In the genomic region with DNA sequence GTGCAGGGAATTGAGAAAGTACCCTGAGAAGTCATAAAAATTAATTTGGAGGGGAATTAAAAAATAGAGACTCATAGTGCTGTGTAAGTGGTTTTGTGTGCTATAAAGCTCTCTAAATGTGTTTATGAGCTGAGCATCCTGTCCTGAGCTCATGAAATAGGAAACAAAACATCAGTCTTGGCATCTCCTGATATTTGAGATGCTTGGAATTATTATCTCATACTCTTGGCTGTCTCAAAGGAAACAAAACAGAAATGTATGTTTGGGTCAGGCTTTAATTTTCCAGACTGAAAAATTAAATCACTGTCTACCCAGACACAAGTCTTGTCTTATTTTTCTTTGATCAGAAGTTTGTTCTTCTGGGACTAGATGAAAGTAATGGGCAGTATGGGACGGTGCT, we compare ENCODE assay signal across 22 cellular contexts. TPM values are rescaled to one million over a fixed set of nuclear protein-coding genes. Genes with fewer than 3 reads are reported as not detected.
"Had no signal": no experiment of that assay in that cellular context is flagged by ENCODE, and none has a peak within 500 bp of the region (broad histone marks: within the 10 kb centered on the region; RNA-seq: fewer than 3 reads in every experiment).

No MANE protein-coding gene starts in this region.

- H3K9me3 Mint-ChIP-seq: activated naive CD8-positive, alpha-beta T cell treated with anti-CD3 and anti-CD28 coated beads, Interleukin-2, amount 10 ng/mL, durations not matched to agents 7 days and 5 days; activated T-cell treated with anti-CD3 and anti-CD28 coated beads, Interleukin-2, amount 50 U/mL, for 24 hours; stimulated activated memory B cell treated with anti-CD40 and anti-IgM and Interleukin-4, amounts not matched to agents 10 μg/mL and 1 μg/mL and 100 μg/mL, for 72 hours had no signal

- H3K4me1 Mint-ChIP-seq: activated CD4-positive, alpha-beta T cell treated with anti-CD3 and anti-CD28 coated beads, Interleukin-2, amount 10 ng/mL, durations not matched to agents 7 days and 5 days; activated naive CD8-positive, alpha-beta T cell treated with anti-CD3 and anti-CD28 coated beads, Interleukin-2, amount 10 ng/mL, durations not matched to agents 7 days and 5 days; brain; naive B cell; neural progenitor cell; stimulated activated memory B cell treated with anti-CD40 and anti-IgM and Interleukin-4, amounts not matched to agents 10 μg/mL and 1 μg/mL and 100 μg/mL, for 72 hours had no signal

- H3K4me1 ChIP-seq: left ventricle myocardium inferior, neural progenitor cell, right lobe of liver, upper lobe of left lung had no signal

- H3K9ac ChIP-seq: neural progenitor cell had no signal

- H3K27ac Mint-ChIP-seq: activated CD4-positive, alpha-beta T cell treated with anti-CD3 and anti-CD28 coated beads, Interleukin-2, amount 10 ng/mL, durations not matched to agents 7 days and 5 days; activated CD8-positive, alpha-beta T cell treated with anti-CD3 and anti-CD28 coated beads, Interleukin-2, amount 10 ng/mL, durations not matched to agents 7 days and 5 days; activated naive CD8-positive, alpha-beta T cell treated with anti-CD3 and anti-CD28 coated beads, Interleukin-2, amount 10 ng/mL, durations not matched to agents 7 days and 5 days; activated T-cell treated with anti-CD3 and anti-CD28 coated beads, Interleukin-2, amount 50 U/mL, for 24 hours; activated T-helper 2 cell treated with anti-CD3 and anti-CD28 coated beads, Interferon-gamma antibody, Interleukin-2, Interleukin-4, amounts not matched to agents 10 μg/mL and 5 μg/mL and 100 μg/mL, durations not matched to agents 14 hours and 24 hours and 36 hours; brain; naive B cell; neural progenitor cell; stimulated activated memory B cell treated with anti-CD40 and anti-IgM and Interleukin-4, amounts not matched to agents 10 μg/mL and 1 μg/mL and 100 μg/mL, for 72 hours; T-cell had no signal

- H3K36me3 ChIP-seq: left ventricle myocardium inferior, neural progenitor cell, right lobe of liver, thoracic aorta, upper lobe of left lung had no signal

- DNase-seq: activated CD4-positive, alpha-beta T cell treated with anti-CD3 and anti-CD28 coated beads, Interleukin-2, amount 10 ng/mL, durations not matched to agents 7 days and 5 days; activated CD4-positive, CD25-positive, alpha-beta regulatory T cell; activated CD8-positive, alpha-beta T cell treated with anti-CD3 and anti-CD28 coated beads, Interleukin-2, amount 10 ng/mL, durations not matched to agents 7 days and 5 days; activated naive CD4-positive, alpha-beta T cell treated with Interleukin-2 at 50 U/mL for 16 hours; activated naive CD8-positive, alpha-beta T cell treated with anti-CD3 and anti-CD28 coated beads, Interleukin-2, amount 10 ng/mL, durations not matched to agents 7 days and 5 days; activated T-cell treated with anti-CD3 and anti-CD28 coated beads, Interleukin-2, amount 50 U/mL, for 24 hours; central memory CD4-positive, alpha-beta T cell; effector CD4-positive, alpha-beta T cell; head of caudate nucleus; left ventricle myocardium inferior; mammary epithelial cell; naive B cell; right lobe of liver; stimulated activated CD4-positive, alpha-beta T cell treated with anti-CD3 and anti-CD28 coated beads, Interleukin-4, amount 100 ng/mL, for 4 hours; T-cell; upper lobe of left lung had no signal

- H3K4me3 Mint-ChIP-seq: activated CD4-positive, alpha-beta T cell treated with anti-CD3 and anti-CD28 coated beads, Interleukin-2, amount 10 ng/mL, durations not matched to agents 7 days and 5 days; activated CD8-positive, alpha-beta T cell treated with anti-CD3 and anti-CD28 coated beads, Interleukin-2, amount 10 ng/mL, durations not matched to agents 7 days and 5 days; activated naive CD8-positive, alpha-beta T cell treated with anti-CD3 and anti-CD28 coated beads, Interleukin-2, amount 10 ng/mL, durations not matched to agents 7 days and 5 days; activated T-cell treated with anti-CD3 and anti-CD28 coated beads, Interleukin-2, amount 50 U/mL, for 24 hours; brain; naive B cell; neural progenitor cell; stimulated activated memory B cell treated with anti-CD40 and anti-IgM and Interleukin-4, amounts not matched to agents 10 μg/mL and 1 μg/mL and 100 μg/mL, for 72 hours; T-cell had no signal

- ATAC-seq: activated CD8-positive, alpha-beta T cell treated with anti-CD3 and anti-CD28 coated beads, Interleukin-2, amount 10 ng/mL, durations not matched to agents 7 days and 5 days; stimulated activated memory B cell treated with anti-CD40 and anti-IgM and Interleukin-4, amounts not matched to agents 10 μg/mL and 1 μg/mL and 100 μg/mL, for 72 hours; T-cell had no signal

- H2AFZ ChIP-seq: neural progenitor cell had no signal

- H3K27me3 ChIP-seq: neural progenitor cell, right lobe of liver, upper lobe of left lung had no signal

- H3K36me3 Mint-ChIP-seq: brain; naive B cell; neural progenitor cell; stimulated activated memory B cell treated with anti-CD40 and anti-IgM and Interleukin-4, amounts not matched to agents 10 μg/mL and 1 μg/mL and 100 μg/mL, for 72 hours; T-cell had no signal

- H3K27ac ChIP-seq: coronary artery, left ventricle myocardium inferior, neural progenitor cell, right lobe of liver, thoracic aorta had no signal

- H3K4me3 ChIP-seq: coronary artery, left ventricle myocardium inferior, neural progenitor cell, right lobe of liver, thoracic aorta, upper lobe of left lung had no signal

- H3K4me2 ChIP-seq: neural progenitor cell had no signal

- H3K9me3 ChIP-seq: right lobe of liver, thoracic aorta, upper lobe of left lung had no signal

RNA-seq across cellular contexts. Expression of a gene that starts 38.0 kb away (rescaled TPM):
- total RNA-seq: activated CD4-positive, alpha-beta T cell treated with anti-CD3 and anti-CD28 coated beads, Interleukin-2, amount 10 ng/mL, durations not matched to agents 7 days and 5 days; activated CD8-positive, alpha-beta T cell treated with anti-CD3 and anti-CD28 coated beads, Interleukin-2, amount 10 ng/mL, durations not matched to agents 7 days and 5 days; activated naive CD8-positive, alpha-beta T cell treated with anti-CD3 and anti-CD28 coated beads, Interleukin-2, amount 10 ng/mL, durations not matched to agents 7 days and 5 days; activated T-helper 2 cell treated with anti-CD3 and anti-CD28 coated beads, Interferon-gamma antibody, Interleukin-2, Interleukin-4, amounts not matched to agents 10 μg/mL and 5 μg/mL and 100 μg/mL, durations not matched to agents 14 hours and 24 hours and 36 hours; mammary epithelial cell had no signal
- polyA plus RNA-seq: mammary epithelial cell had no signal
